In the genomic region with DNA sequence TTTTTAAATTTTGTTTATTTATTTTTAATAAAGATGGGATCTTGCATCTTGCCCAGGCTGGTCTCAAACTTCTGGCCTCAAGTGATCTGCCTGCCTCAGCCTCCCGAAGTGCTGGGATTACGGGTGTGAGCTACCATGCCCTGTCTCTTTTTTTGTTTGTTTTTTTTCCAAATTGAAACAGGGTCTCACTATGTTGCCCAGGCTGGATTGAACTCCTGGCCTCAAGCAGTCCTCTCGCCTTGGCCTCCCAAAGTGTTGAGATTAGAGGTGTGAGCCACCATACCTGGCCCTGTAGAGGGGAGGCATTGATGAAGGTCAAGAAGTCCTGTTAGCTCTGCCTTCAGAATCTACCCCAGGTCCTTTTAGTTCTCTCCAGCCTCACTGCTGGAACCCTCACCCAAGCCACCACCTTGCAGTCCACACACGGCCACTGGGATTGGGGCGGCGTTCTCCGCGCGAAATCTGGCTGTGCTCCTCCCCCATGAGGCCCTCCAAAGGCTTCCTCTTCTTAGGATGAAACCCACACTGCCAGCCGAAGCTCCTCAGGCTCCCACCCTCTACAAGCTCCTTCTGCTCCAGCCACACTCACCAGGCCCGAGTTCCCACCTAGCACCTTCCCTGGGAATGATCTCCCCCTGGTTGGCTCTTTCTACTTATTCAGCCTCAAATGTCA, we compare ENCODE assay signal across 11 cellular contexts. TPM values are rescaled to one million over a fixed set of nuclear protein-coding genes. Genes with fewer than 3 reads are reported as not detected.
DNase-seq lines count a peak whose midpoint lies in the region; ATAC-seq, FAIRE-seq and TF ChIP-seq lines count a peak whose summit lies in the region.
"Had no signal": no experiment of that assay in that cellular context is flagged by ENCODE, and none has a peak within 500 bp of the region (broad histone marks: within the 10 kb centered on the region; RNA-seq: fewer than 3 reads in every experiment).

No MANE protein-coding gene starts in this region.

- CTCF ChIA-PET in HepG2 (lab: Yijun Ruan, JAX; ENCODE audit: low intra/inter-chr PET ratio, low total read pairs), result no interaction called here

- no TSS peak for BruUV-seq in HepG2 (replicated peaks; lab: Mats Ljungman, UMichigan)

- POLR2A ChIA-PET in HepG2 (lab: Yijun Ruan, JAX), result interaction anchor here (1.9 to 3.4 kb wide), 4 partner anchors 15 to 34 kb away, joined by 5 to 37 read pairs (median 23); partner anchors contain the start of gene ACTN4

- H3K9me3 ChIP-seq in HUES48 (ENCODE audit: control insufficient read depth, insufficient read depth, low read length) (no peaks in the 10 kb centered on the region), ascending aorta (no peaks in the 10 kb centered on the region), HepG2 (ENCODE audit: low read length) (no peaks in the 10 kb centered on the region), stomach smooth muscle (ENCODE audit: control insufficient read depth in 2 of 2, low read length in 2 of 2) (no peaks in the 10 kb centered on the region)

- no peak for TF ChIP-seq POLR2A in HepG2 (IDR thresholded peaks at IDR 0.05; ENCODE audit: insufficient read depth in 1 of 2, low read depth in 2 of 2, low read length in 2 of 2)

- H3K4me3 ChIP-seq in HUES48 (ENCODE audit: low read depth, low read length) (no peak overlapping the region), ascending aorta (no peak overlapping the region), HepG2 (replicated peaks in 1 of 3; ENCODE audit: insufficient read depth in 1 of 3, low read depth in 2 of 3, low read length in 3 of 3) (no peak overlapping the region), stomach smooth muscle (ENCODE audit: low read length in 2 of 2) (no peak overlapping the region)

- TF ChIP-seq EP300 in HepG2 (IDR thresholded peaks at IDR 0.05; ENCODE audit: low read depth in 2 of 2, low read length in 2 of 2) (no peak), HepG2 (CRISPR knock-in tag; IDR thresholded peaks at IDR 0.05; ENCODE audit: borderline replicate concordance) (no peak)

- no peak for FAIRE-seq in HepG2 (lab: Jason Lieb, UNC)

- intact Hi-C loops in ascending aorta (cut with DNase I) (no loop called here), HepG2 (cut with micrococcal nuclease; ENCODE audit: unreplicated experiment) (no loop called here)

- TF ChIP-seq CTCF in ascending aorta (IDR thresholded peaks at IDR 0.05) (no peak), HepG2 (CRISPR knock-in tag; IDR thresholded peaks at IDR 0.05) (no peak)

- H3K9ac ChIP-seq in HUES48 (ENCODE audit: low read depth, low read length), result peak overlapping the region; percentile 78; the same call in 1 of the 2 replicates
- H3K9ac ChIP-seq in HepG2 (ENCODE audit: insufficient read depth, low read depth, low read length), result peak overlapping the region; percentile 63; the same call in 1 of the 2 replicates
- no peak overlapping the region for H3K9ac ChIP-seq in stomach smooth muscle (ENCODE audit: low read length in 2 of 2)

- H3K36me3 ChIP-seq in HUES48 (ENCODE audit: control insufficient read depth, insufficient read depth, low read length) (peaks cover 2% of the 10 kb centered on the region; the same call in 1 of the 2 replicates), ascending aorta (no peaks in the 10 kb centered on the region), HepG2 (replicated peaks in 1 of 2; ENCODE audit: control insufficient read depth in 1 of 2, insufficient read depth in 2 of 2, low read length in 2 of 2) (peaks cover 9 to 26% of the 10 kb centered on the region in 2 experiments), stomach smooth muscle (ENCODE audit: control insufficient read depth in 2 of 2, insufficient read depth in 2 of 2, low read length in 2 of 2) (peaks cover 3 to 5% of the 10 kb centered on the region in 2 donors)

- H3K79me2 ChIP-seq in HepG2 (ENCODE audit: insufficient read depth, low read length), result peaks cover 98% of the 10 kb centered on the region

- no peaks in the 10 kb centered on the region for H3K27me3 ChIP-seq in HUES48 (ENCODE audit: control insufficient read depth, insufficient read depth, low read length)
- H3K27me3 ChIP-seq in ascending aorta, result no peaks in the 10 kb centered on the region
- no peaks in the 10 kb centered on the region for H3K27me3 ChIP-seq in HepG2 (ENCODE audit: control insufficient read depth in 1 of 2, insufficient read depth in 2 of 2, low read length in 2 of 2)
- H3K27me3 ChIP-seq in stomach smooth muscle (ENCODE audit: control insufficient read depth in 1 of 2, insufficient read depth in 2 of 2, low read length in 2 of 2), result no peaks in the 10 kb centered on the region

- no peak overlapping the region for H2AFZ ChIP-seq in HepG2 (ENCODE audit: low read length)

- H3K4me2 ChIP-seq in HepG2 (ENCODE audit: low read depth, low read length), result no peak overlapping the region

- H3K27ac ChIP-seq in HUES48 (ENCODE audit: low read depth, low read length) (peak overlapping the region; percentile 98), ascending aorta (peak overlapping the region; percentile 95 to 96), HepG2 (ENCODE audit: extremely low read length, insufficient read depth, low read length) (peak overlapping the region; percentile 85), stomach smooth muscle (ENCODE audit: low read length) (peak overlapping the region; percentile 82)

- H3K4me1 ChIP-seq in HUES48 (ENCODE audit: control insufficient read depth, insufficient read depth, low read length), result peaks cover 55% of the 10 kb centered on the region
- H3K4me1 ChIP-seq in ascending aorta, result peaks cover 41 to 87% of the 10 kb centered on the region in 2 donors
- peaks cover 99% of the 10 kb centered on the region for H3K4me1 ChIP-seq in HepG2 (ENCODE audit: insufficient read depth, low read length)
- peaks cover 60% of the 10 kb centered on the region for H3K4me1 ChIP-seq in stomach smooth muscle (ENCODE audit: control insufficient read depth, insufficient read depth, low read length)

- no peak for DNase-seq in ascending aorta (ENCODE audit: low spot score in 2 of 2)
- no peak for DNase-seq in HepG2 (ENCODE audit: low spot score)
- DNase-seq in hepatic stellate cell (ENCODE audit: low spot score), result no peak
- DNase-seq: cortex of kidney, GOT3, NCI-H748 treated with DMSO at 0.1 percent for 48 hours had no signal

- no peak for TF ChIP-seq RAD21 in HepG2 (CRISPR knock-in tag; IDR thresholded peaks at IDR 0.05)

- ATAC-seq in HepG2 (no peak), HG02759 (IDR thresholded peaks at IDR 0.05; ENCODE audit: unreplicated experiment) (no peak), GM19397 (IDR thresholded peaks at IDR 0.05; ENCODE audit: unreplicated experiment) (no peak), HG02571 (IDR thresholded peaks at IDR 0.05; ENCODE audit: unreplicated experiment) (no peak)

- WGBS in HepG2 (ENCODE audit: low lambda C conversion rate), result 98% methylated on average over 11 of the region's 11 CpGs

- peaks cover 27% of the 10 kb centered on the region for H4K20me1 ChIP-seq in HepG2 (ENCODE audit: insufficient read depth, low read length)

- in situ Hi-C loops in HepG2 (cut with HindIII; ENCODE audit: extremely low pct_ligation_motif_present, low pct_unique_long_range_greater_than_20kb), result no loop called here

TF ChIP-seq in HepG2, 621 proteins besides CTCF, POLR2A, EP300 and RAD21:
- TF ChIP-seq ZNF121 (CRISPR knock-in tag; IDR thresholded peaks at IDR 0.05), result peak; percentile 31; the same call in 1 of the 2 replicates
- no peak for TF ChIP-seq BORCS8-MEF2B (CRISPR knock-in tag; IDR thresholded peaks at IDR 0.05)
TF ChIP-seq in HepG2: peak in this region for 1.

RNA-seq across cellular contexts. Expression of gene ACTN4, which starts 34.9 kb away (rescaled TPM):
- 1,036 TPM for total RNA-seq in ascending aorta
- 167 and 192 TPM in 2 replicates for total RNA-seq in HepG2 (2016; rRNA removed; fragmentation: Illumina TruSeq; extraction: Trizol)
- 13.8 and 15.0 TPM in 2 replicates for total RNA-seq in HepG2 (2016; cell fraction: cytosol; rRNA removed; fragmentation: Illumina TruSeq; extraction: Trizol; ENCODE audit: low read depth)
- 122 and 176 TPM in 2 replicates for total RNA-seq in HepG2 (2016; cell fraction: insoluble cytoplasmic fraction; rRNA removed; fragmentation: Illumina TruSeq; extraction: Trizol)
- total RNA-seq in HepG2 (2016; cell fraction: membrane; rRNA removed; fragmentation: Illumina TruSeq; extraction: Trizol), result 28.6 and 34.1 TPM in 2 replicates
- total RNA-seq in HepG2 (2016; cell fraction: nucleus; rRNA removed; fragmentation: Illumina TruSeq; extraction: Trizol), result 148 and 165 TPM in 2 replicates
- polyA plus RNA-seq in HepG2 (2011; rRNA removed), result 171 and 223 TPM in 2 replicates
- 82.2 and 91.7 TPM in 2 replicates for polyA plus RNA-seq in HepG2 (2011; cell fraction: cytosol; rRNA removed)
- 437 and 620 TPM in 2 replicates for polyA plus RNA-seq in HepG2 (2011; cell fraction: nucleus; rRNA removed)
- 222 and 260 TPM in 2 replicates for polyA plus RNA-seq in HepG2 (2012)
- 5.8 and 8.5 TPM in 2 replicates for polyA plus RNA-seq in HepG2 (2016; cell fraction: cytosol; fragmentation: Illumina TruSeq; extraction: Trizol; ENCODE audit: low read depth)
- polyA plus RNA-seq in HepG2 (2016; cell fraction: insoluble cytoplasmic fraction; fragmentation: Illumina TruSeq; extraction: Trizol; ENCODE audit: low read depth), result 192 and 256 TPM in 2 replicates
- polyA plus RNA-seq in HepG2 (2016; cell fraction: membrane; fragmentation: Illumina TruSeq; extraction: Trizol; ENCODE audit: low read depth), result 20.9 and 27.6 TPM in 2 replicates
- 435 and 441 TPM in 2 replicates for polyA plus RNA-seq in HepG2 (2016; cell fraction: nucleus; fragmentation: Illumina TruSeq; extraction: Trizol; ENCODE audit: insufficient read depth, low read depth)
- polyA minus RNA-seq in HepG2 (2011; rRNA and poly(A)+ RNA removed; ENCODE audit: low replicate concordance), result 172 and 192 TPM in 2 replicates
- 86.2 and 95.5 TPM in 2 replicates for polyA minus RNA-seq in HepG2 (2011; cell fraction: cytosol; rRNA and poly(A)+ RNA removed)
- polyA minus RNA-seq in HepG2 (2011; cell fraction: nucleus; rRNA and poly(A)+ RNA removed), result 73.1 and 75.2 TPM in 2 replicates

Comparison
In these comparisons a context has a peak if more than half of its experiments do, and no peak if none do; other contexts are left out.
1. H3K9ac ChIP-seq: peak in HUES48 (single experiment) and HepG2 (single experiment); none in stomach smooth muscle (0 of 2).
2. Peak in every context shown above with its lines, with median percentiles within 50 percentile points of each other: H3K27ac ChIP-seq.